In the genomic region with DNA sequence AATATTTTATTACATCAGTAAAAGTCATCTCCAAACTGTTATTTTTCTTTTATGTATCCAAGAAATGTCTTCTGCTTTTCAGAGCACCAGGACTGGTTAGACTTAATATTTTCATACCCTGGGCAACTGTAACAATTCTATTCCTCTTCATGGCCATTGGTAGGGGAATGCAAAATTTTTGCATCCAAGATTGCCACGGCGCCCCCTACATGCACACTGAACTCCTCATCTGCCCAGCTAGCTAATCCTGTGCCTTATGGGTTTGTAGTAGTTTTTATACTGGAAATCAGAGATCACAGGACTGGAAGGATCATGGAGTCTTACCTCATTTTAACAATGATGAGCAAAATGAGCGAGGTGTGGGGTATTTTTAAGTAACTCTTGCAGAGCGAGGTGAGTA, we compare ENCODE assay signal across 8 cellular contexts.
DNase-seq lines count a peak whose midpoint lies in the region; ATAC-seq and TF ChIP-seq lines count a peak whose summit lies in the region.

No MANE protein-coding gene starts in this region.

- peaks cover 81% of the 10 kb centered on the region for H3K36me3 Mint-ChIP-seq in CD4-positive, alpha-beta T cell (ENCODE audit: low read depth)
- H3K36me3 Mint-ChIP-seq in activated T-helper 17 cell treated with anti-CD3 and anti-CD28 coated beads, Interleukin-2, amount 50 U/mL, for 72 hours (ENCODE audit: low read depth), result peaks cover 64% of the 10 kb centered on the region

- no peaks in the 10 kb centered on the region for H3K79me2 ChIP-seq in Loucy (ENCODE audit: insufficient read depth, low read length)

- no peak overlapping the region for H2AFZ ChIP-seq in Loucy (ENCODE audit: low read length)

- no peak overlapping the region for H3K9ac ChIP-seq in Loucy (ENCODE audit: low read depth, low read length, poor library complexity, severe bottlenecking)

- no peaks in the 10 kb centered on the region for H3K4me1 ChIP-seq in Loucy (ENCODE audit: insufficient read depth, low read length, poor library complexity, severe bottlenecking)

- peak; percentile 22 to 65 (median 44) for DNase-seq in CD4-positive, alpha-beta T cell
- no peak for DNase-seq in kidney epithelial cell (ENCODE audit: low read depth)
- DNase-seq in omental fat pad (ENCODE audit: low spot score), result no peak
- no peak for DNase-seq in HuH-7 (ENCODE audit: low spot score)

- peaks cover 6% of the 10 kb centered on the region; the same call in 1 of the 2 replicates for H3K36me3 ChIP-seq in Loucy (ENCODE audit: insufficient read depth, low read length)
- H3K36me3 ChIP-seq in kidney epithelial cell (ENCODE audit: control insufficient read depth, insufficient read depth, low read length), result no peaks in the 10 kb centered on the region

- no peaks in the 10 kb centered on the region for H3K9me2 ChIP-seq in Loucy (replicated peaks; ENCODE audit: low read depth, low read length)

- TF ChIP-seq CTCF in CD4-positive, alpha-beta T cell (IDR thresholded peaks at IDR 0.05), result peak; percentile 70
- TF ChIP-seq CTCF in Loucy (conservative IDR thresholded peaks at IDR 0.05; ENCODE audit: low read length) (peak; percentile 84), kidney epithelial cell (IDR thresholded peaks at IDR 0.05; ENCODE audit: insufficient read depth, low read length, poor library complexity, severe bottlenecking) (peak; percentile 43), omental fat pad (IDR thresholded peaks at IDR 0.05) (no peak)

- no peaks in the 10 kb centered on the region for H4K20me1 ChIP-seq in Loucy (ENCODE audit: insufficient read depth, low read length, poor library complexity, severe bottlenecking)

- H3K27me3 ChIP-seq in CD4-positive, alpha-beta T cell (ENCODE audit: control insufficient read depth, insufficient read depth, low read length), result no peaks in the 10 kb centered on the region
- H3K27me3 ChIP-seq in Loucy (ENCODE audit: insufficient read depth, low read length, poor library complexity, severe bottlenecking) (no peaks in the 10 kb centered on the region), kidney epithelial cell (ENCODE audit: control insufficient read depth, insufficient read depth, low read length) (no peaks in the 10 kb centered on the region)

- no peaks in the 10 kb centered on the region for H3K27me3 Mint-ChIP-seq in CD4-positive, alpha-beta T cell
- H3K27me3 Mint-ChIP-seq in activated T-helper 17 cell treated with anti-CD3 and anti-CD28 coated beads, Interleukin-2, amount 50 U/mL, for 72 hours, result no peaks in the 10 kb centered on the region

- peak; percentile 61 for ATAC-seq in CD4-positive, alpha-beta T cell (ENCODE audit: poor library complexity)
- peak; percentile 44 for ATAC-seq in activated T-helper 17 cell treated with anti-CD3 and anti-CD28 coated beads, Interleukin-2, amount 50 U/mL, for 72 hours (replicated peaks)
- ATAC-seq in omental fat pad (ENCODE audit: low FRiP score) (no peak), GM21360 (IDR thresholded peaks at IDR 0.05; ENCODE audit: unreplicated experiment) (no peak), HG02884 (IDR thresholded peaks at IDR 0.05; ENCODE audit: unreplicated experiment) (no peak)

- intact Hi-C loops in CD4-positive, alpha-beta T cell (cut with DNase I, micrococcal nuclease), result no loop called here

- H3K27ac ChIP-seq in CD4-positive, alpha-beta T cell (ENCODE audit: low read depth, low read length), result no peak overlapping the region

- no peaks in the 10 kb centered on the region for H3K9me3 Mint-ChIP-seq in CD4-positive, alpha-beta T cell
- H3K9me3 Mint-ChIP-seq in activated T-helper 17 cell treated with anti-CD3 and anti-CD28 coated beads, Interleukin-2, amount 50 U/mL, for 72 hours, result no peaks in the 10 kb centered on the region

- no peak overlapping the region for H3K4me2 ChIP-seq in Loucy (ENCODE audit: low read depth, low read length, poor library complexity, severe bottlenecking)

- no peak overlapping the region for H3K4me3 Mint-ChIP-seq in CD4-positive, alpha-beta T cell
- H3K4me3 Mint-ChIP-seq in activated T-helper 17 cell treated with anti-CD3 and anti-CD28 coated beads, Interleukin-2, amount 50 U/mL, for 72 hours, result no peak overlapping the region

- CTCF ChIA-PET in CD4-positive, alpha-beta T cell (lab: Charles Lee), result interaction anchor here (1.0 to 1.7 kb wide), 9 partner anchors 10 to 111 kb away, joined by 3 to 6 read pairs (median 4); no protein-coding TSS in a partner anchor

- H3F3A ChIP-seq in Loucy (ENCODE audit: low read depth), result no peaks in the 10 kb centered on the region

- peaks cover 55% of the 10 kb centered on the region for H3K4me1 Mint-ChIP-seq in CD4-positive, alpha-beta T cell (ENCODE audit: low read depth)
- H3K4me1 Mint-ChIP-seq in activated T-helper 17 cell treated with anti-CD3 and anti-CD28 coated beads, Interleukin-2, amount 50 U/mL, for 72 hours, result peaks cover 16% of the 10 kb centered on the region

- H3K9me3 ChIP-seq in CD4-positive, alpha-beta T cell (ENCODE audit: control insufficient read depth, low read length), result no peaks in the 10 kb centered on the region
- no peaks in the 10 kb centered on the region for H3K9me3 ChIP-seq in Loucy (ENCODE audit: insufficient read depth, low read depth, low read length)

- POLR2A ChIA-PET in CD4-positive, alpha-beta T cell (lab: Charles Lee), result interaction anchor here (1.1 to 1.6 kb wide), 2 partner anchors 10 to 64 kb away, joined by 5 read pairs; no protein-coding TSS in a partner anchor

- H3K4me3 ChIP-seq in Loucy (ENCODE audit: low read length, poor library complexity, severe bottlenecking) (no peak overlapping the region), kidney epithelial cell (ENCODE audit: low read depth, low read length) (no peak overlapping the region)

- H3K27ac Mint-ChIP-seq in CD4-positive, alpha-beta T cell, result peak overlapping the region; percentile 21
- H3K27ac Mint-ChIP-seq in activated T-helper 17 cell treated with anti-CD3 and anti-CD28 coated beads, Interleukin-2, amount 50 U/mL, for 72 hours, result peak overlapping the region; percentile 56

Comparison
In these comparisons a context has a peak if more than half of its experiments do, and no peak if none do; other contexts are left out.
1. ATAC-seq: peak in CD4-positive, alpha-beta T cell (single experiment) and activated T-helper 17 cell treated with anti-CD3 and anti-CD28 coated beads, Interleukin-2, amount 50 U/mL, for 72 hours (single experiment); none in omental fat pad (single experiment), GM21360 (single experiment) and HG02884 (single experiment).
2. DNase-seq: peak in CD4-positive, alpha-beta T cell (10 of 10); none in kidney epithelial cell (single experiment), omental fat pad (single experiment) and HuH-7 (single experiment).
3. CTCF ChIP-seq: peak in CD4-positive, alpha-beta T cell (single experiment), Loucy (single experiment) and kidney epithelial cell (single experiment); none in omental fat pad (0 of 3).